In genomic region chr1:90154711-90155110, GRCh38 we compare ENCODE assay signal across 1 cellular context.
TF ChIP-seq lines count a peak whose summit lies in the region.

No MANE protein-coding gene starts in this region.

TF ChIP-seq in H1, 55 proteins besides CTCF, POLR2A, EP300 and RAD21 (continued from another document):
- no peak for TF ChIP-seq JUN (IDR thresholded peaks at IDR 0.05; ENCODE audit: low read depth, low read length)
- no peak for TF ChIP-seq SIX5 (IDR thresholded peaks at IDR 0.05; ENCODE audit: low read depth, low read length)
- no peak for TF ChIP-seq RFX5 (IDR thresholded peaks at IDR 0.05; ENCODE audit: borderline replicate concordance, low read depth, low read length)
- TF ChIP-seq ZNF274 (IDR thresholded peaks at IDR 0.05; ENCODE audit: borderline replicate concordance, extremely low read depth, low read length), result no peak
- no peak for TF ChIP-seq SIN3A (conservative IDR thresholded peaks at IDR 0.05 in 1 of 2, IDR thresholded peaks at IDR 0.05 in 1 of 2; ENCODE audit: low read depth in 1 of 2, low read length in 2 of 2)
- no peak for TF ChIP-seq E2F6 (IDR thresholded peaks at IDR 0.05)
- TF ChIP-seq ATF2 (IDR thresholded peaks at IDR 0.05; ENCODE audit: low read length), result no peak
- no peak for TF ChIP-seq BRCA1 (IDR thresholded peaks at IDR 0.05; ENCODE audit: low read depth, low read length)
- no peak for TF ChIP-seq TAF1 (IDR thresholded peaks at IDR 0.05; ENCODE audit: low read depth, low read length)
- no peak for TF ChIP-seq EZH2 (IDR thresholded peaks at IDR 0.05; ENCODE audit: low read depth, low read length, severe bottlenecking)
- no peak for TF ChIP-seq EGR1 (IDR thresholded peaks at IDR 0.05; ENCODE audit: borderline replicate concordance, low read depth, low read length)
- TF ChIP-seq NANOG (IDR thresholded peaks at IDR 0.05; ENCODE audit: insufficient read depth, low read depth, low read length, poor library complexity, severe bottlenecking), result no peak
- no peak for TF ChIP-seq JUND (IDR thresholded peaks at IDR 0.05; ENCODE audit: low read length)
- no peak for TF ChIP-seq RBBP5 (IDR thresholded peaks at IDR 0.05; ENCODE audit: borderline replicate concordance, low read depth, low read length)
- TF ChIP-seq GABPA (IDR thresholded peaks at IDR 0.05; ENCODE audit: borderline replicate concordance, insufficient read depth, low read length), result no peak
- TF ChIP-seq FOSL1 (IDR thresholded peaks at IDR 0.05; ENCODE audit: insufficient read depth, low read depth, low read length), result no peak
- no peak for TF ChIP-seq SP2 (IDR thresholded peaks at IDR 0.05; ENCODE audit: low read length)
- no peak for TF ChIP-seq TCF12 (IDR thresholded peaks at IDR 0.05; ENCODE audit: low read depth, low read length)
